ENCODE assay signal across 32 cellular contexts in genomic region chr5:135422419-135422818, GRCh38. TPM values are rescaled to one million over a fixed set of nuclear protein-coding genes. Genes with fewer than 3 reads are reported as not detected.
"Had no signal": no experiment of that assay in that cellular context is flagged by ENCODE, and none has a peak within 500 bp of the region (broad histone marks: within the 10 kb centered on the region; RNA-seq: fewer than 3 reads in every experiment).

No MANE protein-coding gene starts in this region.

- DNase-seq: activated CD4-positive, alpha-beta memory T cell treated with anti-CD3 and anti-CD28 coated beads, Interleukin-2, amount 10 ng/mL, durations not matched to agents 7 days and 5 days; activated CD4-positive, alpha-beta T cell treated with anti-CD3 and anti-CD28 coated beads for 1 hour; activated CD4-positive, alpha-beta T cell treated with anti-CD3 and anti-CD28 coated beads for 4 hours; activated CD4-positive, alpha-beta T cell treated with anti-CD3 and anti-CD28 coated beads, Interleukin-2, amount 10 ng/mL, durations not matched to agents 7 days and 5 days; activated CD4-positive, alpha-beta T cell treated with anti-CD3 and anti-CD28 coated beads, Interleukin-2, amount 50 U/mL, for 4 hours; activated CD8-positive, alpha-beta memory T cell treated with anti-CD3 and anti-CD28 coated beads, Interleukin-2, amount 50 U/mL, for 48 hours; activated gamma-delta T cell; activated naive CD4-positive, alpha-beta T cell; activated naive CD4-positive, alpha-beta T cell treated with anti-CD3 and anti-CD28 coated beads, Interleukin-2, amount 10 ng/mL, durations not matched to agents 7 days and 5 days; activated naive CD8-positive, alpha-beta T cell treated with anti-CD3 and anti-CD28 coated beads, Interleukin-2, amount 10 ng/mL, durations not matched to agents 7 days and 5 days; activated T-cell treated with anti-CD3 and anti-CD28 coated beads for 4 hours; activated T-cell treated with anti-CD3 and anti-CD28 coated beads, Interleukin-2, amount 50 U/mL, for 24 hours; activated T-cell treated with anti-CD3 and anti-CD28 coated beads, Interleukin-2, amount 50 U/mL, for 72 hours; central memory CD4-positive, alpha-beta T cell; cerebellar nuclear complex; dorsolateral prefrontal cortex; effector memory CD4-positive, alpha-beta T cell; erythroblast; heart right ventricle; T-helper 1 cell; T-helper 17 cell; T1000 had no signal

- H3K4me1 ChIP-seq: ascending aorta, breast epithelium, esophagus muscularis mucosa, gastroesophageal sphincter had no signal

- H3K27me3 ChIP-seq: ascending aorta, breast epithelium, cardiac muscle cell, dorsolateral prefrontal cortex, gastroesophageal sphincter, heart right ventricle had no signal

- H3K4me3 ChIP-seq: ascending aorta, breast epithelium, cardiac muscle cell, coronary artery, dorsolateral prefrontal cortex, esophagus muscularis mucosa, gastroesophageal sphincter, heart right ventricle had no signal

- H3K27ac ChIP-seq: ascending aorta, breast epithelium, cardiac muscle cell, coronary artery, dorsolateral prefrontal cortex, esophagus muscularis mucosa, foreskin keratinocyte, gastroesophageal sphincter had no signal

- ATAC-seq: activated naive CD4-positive, alpha-beta T cell treated with anti-CD3 and anti-CD28 coated beads, Interleukin-2, amount 50 U/mL, for 72 hours; activated T-cell treated with anti-CD3 and anti-CD28 coated beads, Interleukin-2, amount 50 U/mL, for 72 hours; gastroesophageal sphincter; heart right ventricle; T-helper 17 cell had no signal

- H3K9me3 ChIP-seq: ascending aorta, breast epithelium had no signal

- H3K36me3 ChIP-seq: ascending aorta, breast epithelium, cardiac muscle cell, esophagus muscularis mucosa, gastroesophageal sphincter, heart right ventricle had no signal

RNA-seq across cellular contexts. Expression of gene DCANP1, which starts 24.7 kb away (rescaled TPM):
- total RNA-seq: activated CD4-positive, alpha-beta memory T cell treated with anti-CD3 and anti-CD28 coated beads, Interleukin-2, amount 10 ng/mL, durations not matched to agents 7 days and 5 days; activated CD4-positive, alpha-beta T cell treated with anti-CD3 and anti-CD28 coated beads, Interleukin-2, amount 10 ng/mL, durations not matched to agents 7 days and 5 days; activated naive CD4-positive, alpha-beta T cell treated with anti-CD3 and anti-CD28 coated beads, Interleukin-2, amount 50 U/mL, for 72 hours; activated naive CD8-positive, alpha-beta T cell treated with anti-CD3 and anti-CD28 coated beads, Interleukin-2, amount 10 ng/mL, durations not matched to agents 7 days and 5 days; activated T-cell treated with anti-CD3 and anti-CD28 coated beads, Interleukin-2, amount 50 U/mL, for 72 hours; ascending aorta; breast epithelium; cardiac muscle cell; endodermal cell; foreskin keratinocyte; gastroesophageal sphincter; glomerular endothelial cell; heart right ventricle had no signal
- polyA plus RNA-seq: cardiac muscle cell, foreskin keratinocyte, heart right ventricle had no signal

RNA-seq across cellular contexts. Expression of gene TIFAB, which starts 29.7 kb away (rescaled TPM):
- total RNA-seq: activated CD4-positive, alpha-beta memory T cell treated with anti-CD3 and anti-CD28 coated beads, Interleukin-2, amount 10 ng/mL, durations not matched to agents 7 days and 5 days; activated CD4-positive, alpha-beta T cell treated with anti-CD3 and anti-CD28 coated beads, Interleukin-2, amount 10 ng/mL, durations not matched to agents 7 days and 5 days; activated naive CD4-positive, alpha-beta T cell treated with anti-CD3 and anti-CD28 coated beads, Interleukin-2, amount 50 U/mL, for 72 hours; activated naive CD8-positive, alpha-beta T cell treated with anti-CD3 and anti-CD28 coated beads, Interleukin-2, amount 10 ng/mL, durations not matched to agents 7 days and 5 days; activated T-cell treated with anti-CD3 and anti-CD28 coated beads, Interleukin-2, amount 50 U/mL, for 72 hours; ascending aorta; breast epithelium; cardiac muscle cell; endodermal cell; esophagus muscularis mucosa; foreskin keratinocyte; gastroesophageal sphincter; glomerular endothelial cell had no signal
- polyA plus RNA-seq: cardiac muscle cell, foreskin keratinocyte had no signal
